9 cellular contexts compared by ENCODE assay signal in the genomic region with DNA sequence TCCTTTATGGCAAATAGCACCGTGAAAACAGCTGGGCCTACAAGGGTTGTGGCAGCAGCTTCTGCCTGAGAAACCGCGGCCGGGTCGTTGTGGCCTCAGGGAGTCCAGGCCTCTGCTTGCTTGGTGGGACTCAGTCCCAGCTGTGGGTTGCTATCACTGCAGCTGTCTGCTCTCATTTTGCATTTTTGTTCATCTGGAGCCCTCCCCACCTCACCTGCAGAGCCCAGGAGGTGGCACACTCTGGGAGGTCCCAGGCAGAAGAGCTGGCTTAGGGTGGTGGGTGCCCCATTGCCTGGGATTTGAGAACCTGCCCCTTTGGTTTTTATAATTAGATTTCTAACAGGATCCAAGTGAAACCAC.
A peak's percentile ranks its signal among the peaks of the same experiment; 100 is the strongest.
DNase-seq lines count a peak whose midpoint lies in the region; ATAC-seq and TF ChIP-seq lines count a peak whose summit lies in the region.
"Had no signal": no experiment of that assay in that cellular context is flagged by ENCODE, and none has a peak within 500 bp of the region (broad histone marks: within the 10 kb centered on the region; RNA-seq: fewer than 3 reads in every experiment).

No MANE protein-coding gene starts in this region.

- no peak overlapping the region for H3K4me3 ChIP-seq in transverse colon

- peak overlapping the region in 3 of 4 donors; percentile 5 to 53 (median 10) for H3K27ac ChIP-seq in transverse colon

- ATAC-seq in HG03135 (IDR thresholded peaks at IDR 0.05; ENCODE audit: unreplicated experiment) = peak; percentile 60

- peaks cover 0 to 31% (median 12%) of the 10 kb centered on the region in 4 donors for H3K4me1 ChIP-seq in transverse colon

- no peaks in the 10 kb centered on the region for H3K9me3 ChIP-seq in transverse colon

- in situ Hi-C loops in transverse colon (cut with MboI; ENCODE audit: low pct_ligation_motif_present in 1 of 4, low pct_unique_long_range_greater_than_20kb in 1 of 4, low sequenced_read_pairs in 3 of 4) = no loop called here

- no peak for TF ChIP-seq POLR2A in transverse colon (IDR thresholded peaks at IDR 0.05)

- 42 to 71% methylated on average over 2 to 5 of the region's 5 CpGs for WGBS in transverse colon (ENCODE audit: low coverage in 1 of 2), 2 donors

- no peaks in the 10 kb centered on the region for H3K36me3 ChIP-seq in transverse colon

- no peak for TF ChIP-seq EP300 in transverse colon (IDR thresholded peaks at IDR 0.05; ENCODE audit: low read depth)

- TF ChIP-seq CTCF in transverse colon (IDR thresholded peaks at IDR 0.05) = no peak

- H3K27me3 ChIP-seq in transverse colon = no peaks in the 10 kb centered on the region

- DNase-seq in stimulated activated CD4-positive, alpha-beta T cell treated with anti-CD3 and anti-CD28 coated beads, Interleukin-15, amount 100 ng/mL, for 24 hours = peak; percentile 37
- DNase-seq in stimulated activated CD4-positive, alpha-beta T cell treated with anti-CD3 and anti-CD28 coated beads, Interleukin-12 subunit alpha, Interleukin-12 subunit beta, amount 100 ng/mL, for 4 hours = no peak
- peak; percentile 25 to 38 for DNase-seq in activated T-cell treated with anti-CD3 and anti-CD28 coated beads, Interleukin-2, amount 50 U/mL, for 48 hours
- DNase-seq in transverse colon = no peak
- DNase-seq in kidney glomerular epithelial cell (lab: John Stamatoyannopoulos, UW) = no peak
- DNase-seq in H4 (ENCODE audit: low spot score) = no peak
- DNase-seq in ecto neural progenitor cell (ENCODE audit: low spot score) = no peak
- DNase-seq: SHP77 had no signal

- intact Hi-C loops in transverse colon (cut with DNase I; ENCODE audit: low total_unique reads) = no loop called here

Comparison
In these comparisons a context has a peak if more than half of its experiments do, and no peak if none do; other contexts are left out.
1. DNase-seq: peak in stimulated activated CD4-positive, alpha-beta T cell treated with anti-CD3 and anti-CD28 coated beads, Interleukin-15, amount 100 ng/mL, for 24 hours (single experiment) and activated T-cell treated with anti-CD3 and anti-CD28 coated beads, Interleukin-2, amount 50 U/mL, for 48 hours (2 of 2); none in stimulated activated CD4-positive, alpha-beta T cell treated with anti-CD3 and anti-CD28 coated beads, Interleukin-12 subunit alpha, Interleukin-12 subunit beta, amount 100 ng/mL, for 4 hours (single experiment), transverse colon (single experiment), kidney glomerular epithelial cell (single experiment), H4 (single experiment) and ecto neural progenitor cell (single experiment).